Comparison of ENCODE assay signal across 20 cellular contexts in genomic region chr10:117675516-117675915, GRCh38.
A peak's percentile ranks its signal among the peaks of the same experiment; 100 is the strongest.
DNase-seq lines count a peak whose midpoint lies in the region; ATAC-seq and TF ChIP-seq lines count a peak whose summit lies in the region.
"Had no signal": no experiment of that assay in that cellular context is flagged by ENCODE, and none has a peak within 500 bp of the region (broad histone marks: within the 10 kb centered on the region; RNA-seq: fewer than 3 reads in every experiment).

No MANE protein-coding gene starts in this region.

- peaks cover 0 to 9% (median 2%) of the 10 kb centered on the region in 3 experiments for H3K27me3 ChIP-seq in neuronal stem cell (ENCODE audit: control insufficient read depth in 3 of 3, insufficient read depth in 3 of 3, low read depth in 1 of 3, low read length in 3 of 3)
- H3K27me3 ChIP-seq: BLaER1 had no signal

- H2BK12ac ChIP-seq in neuronal stem cell (ENCODE audit: low read length): no peak overlapping the region

- H3K14ac ChIP-seq in neuronal stem cell (ENCODE audit: low read length): no peak overlapping the region

- no peak overlapping the region for H2BK5ac ChIP-seq in neuronal stem cell (ENCODE audit: low read length)

- H3K9me3 ChIP-seq in neuronal stem cell (replicated peaks in 1 of 2; ENCODE audit: control insufficient read depth in 2 of 2, insufficient read depth in 1 of 2, low read depth in 1 of 2, low read length in 2 of 2): no peaks in the 10 kb centered on the region
- H3K9me3 ChIP-seq: BLaER1, Caco-2 had no signal

- H3K4me3 Mint-ChIP-seq in activated CD8-positive, alpha-beta memory T cell treated with anti-CD3 and anti-CD28 coated beads, Interleukin-2, amount 10 ng/mL, durations not matched to agents 7 days and 5 days: no peak overlapping the region
- no peak overlapping the region for H3K4me3 Mint-ChIP-seq in nephron
- no peak overlapping the region for H3K4me3 Mint-ChIP-seq in activated CD8-positive, alpha-beta T cell treated with anti-CD3 and anti-CD28 coated beads, Interleukin-2, amount 10 ng/mL, durations not matched to agents 7 days and 5 days
- H3K4me3 Mint-ChIP-seq: B cell; CD4-positive, CD25-positive, alpha-beta regulatory T cell; CD8-positive, alpha-beta T cell; H9 had no signal

- H3K4me1 ChIP-seq in neuronal stem cell (ENCODE audit: control insufficient read depth in 2 of 2, insufficient read depth in 1 of 2, low read depth in 1 of 2, low read length in 2 of 2): peaks cover 0 to 12% of the 10 kb centered on the region in 2 donors
- H3K4me1 ChIP-seq: BLaER1, Caco-2 had no signal

- no peaks in the 10 kb centered on the region for H3K9me3 Mint-ChIP-seq in activated CD8-positive, alpha-beta memory T cell treated with anti-CD3 and anti-CD28 coated beads, Interleukin-2, amount 10 ng/mL, durations not matched to agents 7 days and 5 days (ENCODE audit: low read depth)
- H3K9me3 Mint-ChIP-seq in nephron: no peaks in the 10 kb centered on the region
- H3K9me3 Mint-ChIP-seq in activated CD8-positive, alpha-beta T cell treated with anti-CD3 and anti-CD28 coated beads, Interleukin-2, amount 10 ng/mL, durations not matched to agents 7 days and 5 days (ENCODE audit: insufficient read depth): no peaks in the 10 kb centered on the region
- H3K9me3 Mint-ChIP-seq: CD8-positive, alpha-beta T cell; H9 had no signal

- no peaks in the 10 kb centered on the region for H3K4me1 Mint-ChIP-seq in activated CD8-positive, alpha-beta memory T cell treated with anti-CD3 and anti-CD28 coated beads, Interleukin-2, amount 10 ng/mL, durations not matched to agents 7 days and 5 days
- H3K4me1 Mint-ChIP-seq in nephron: peaks cover 32% of the 10 kb centered on the region
- H3K4me1 Mint-ChIP-seq in activated CD8-positive, alpha-beta T cell treated with anti-CD3 and anti-CD28 coated beads, Interleukin-2, amount 10 ng/mL, durations not matched to agents 7 days and 5 days (ENCODE audit: low read depth): no peaks in the 10 kb centered on the region
- H3K4me1 Mint-ChIP-seq: B cell; CD4-positive, CD25-positive, alpha-beta regulatory T cell had no signal

- no peaks in the 10 kb centered on the region for H3K79me1 ChIP-seq in neuronal stem cell (ENCODE audit: low read depth, low read length)

- H3K27ac ChIP-seq in coronary artery (no peak overlapping the region), neuronal stem cell (replicated peaks; ENCODE audit: low read length) (peak overlapping the region; percentile 48)
- H3K27ac ChIP-seq: 22Rv1, BLaER1, C4-2B, GM23248 had no signal

- no peak overlapping the region for H3K18ac ChIP-seq in neuronal stem cell (ENCODE audit: low read length)

- no peak overlapping the region for H3K9ac ChIP-seq in neuronal stem cell (ENCODE audit: low read depth, low read length, poor library complexity)
- H3K9ac ChIP-seq: BLaER1, GM23248 had no signal

- H3K4ac ChIP-seq in neuronal stem cell (ENCODE audit: low read length): no peak overlapping the region

- no peaks in the 10 kb centered on the region for H3K36me3 Mint-ChIP-seq in activated CD8-positive, alpha-beta memory T cell treated with anti-CD3 and anti-CD28 coated beads, Interleukin-2, amount 10 ng/mL, durations not matched to agents 7 days and 5 days
- H3K36me3 Mint-ChIP-seq in nephron (ENCODE audit: low read depth): no peaks in the 10 kb centered on the region
- no peaks in the 10 kb centered on the region for H3K36me3 Mint-ChIP-seq in activated CD8-positive, alpha-beta T cell treated with anti-CD3 and anti-CD28 coated beads, Interleukin-2, amount 10 ng/mL, durations not matched to agents 7 days and 5 days (ENCODE audit: low read depth)
- H3K36me3 Mint-ChIP-seq: CD4-positive, CD25-positive, alpha-beta regulatory T cell; CD8-positive, alpha-beta T cell had no signal

- WGBS in neuronal stem cell (ENCODE audit: extremely low coverage in 2 of 2, insufficient read length in 2 of 2, insufficient replicate concordance in 1 of 2), 2 donors: no CpG with 5 or more reads among the region's 14 CpGs

- no peak overlapping the region for H2BK120ac ChIP-seq in neuronal stem cell (ENCODE audit: low read depth, low read length)

- H3K27me3 Mint-ChIP-seq in activated CD8-positive, alpha-beta memory T cell treated with anti-CD3 and anti-CD28 coated beads, Interleukin-2, amount 10 ng/mL, durations not matched to agents 7 days and 5 days: peaks cover 2% of the 10 kb centered on the region
- H3K27me3 Mint-ChIP-seq in nephron (ENCODE audit: low read depth): peaks cover 11% of the 10 kb centered on the region
- H3K27me3 Mint-ChIP-seq in activated CD8-positive, alpha-beta T cell treated with anti-CD3 and anti-CD28 coated beads, Interleukin-2, amount 10 ng/mL, durations not matched to agents 7 days and 5 days (ENCODE audit: low read depth): peaks cover 5% of the 10 kb centered on the region
- H3K27me3 Mint-ChIP-seq: CD4-positive, CD25-positive, alpha-beta regulatory T cell had no signal

- CTCF ChIA-PET in activated CD8-positive, alpha-beta memory T cell treated with anti-CD3 and anti-CD28 coated beads, Interleukin-2, amount 10 ng/mL, durations not matched to agents 7 days and 5 days (lab: Charles Lee): no interaction called here
- CTCF ChIA-PET in activated CD8-positive, alpha-beta T cell treated with anti-CD3 and anti-CD28 coated beads, Interleukin-2, amount 10 ng/mL, durations not matched to agents 7 days and 5 days (lab: Charles Lee): no interaction called here

- ATAC-seq in activated CD8-positive, alpha-beta memory T cell treated with anti-CD3 and anti-CD28 coated beads, Interleukin-2, amount 10 ng/mL, durations not matched to agents 7 days and 5 days: no peak
- no peak for ATAC-seq in activated CD8-positive, alpha-beta T cell treated with anti-CD3 and anti-CD28 coated beads, Interleukin-2, amount 10 ng/mL, durations not matched to agents 7 days and 5 days
- ATAC-seq: CD8-positive, alpha-beta T cell; HCT116 had no signal

- H4K8ac ChIP-seq in neuronal stem cell (ENCODE audit: low read depth, low read length): no peak overlapping the region

- no peak overlapping the region for H2AFZ ChIP-seq in neuronal stem cell (ENCODE audit: low read length)
- H2AFZ ChIP-seq: GM23248 had no signal

- TF ChIP-seq CTCF in coronary artery (IDR thresholded peaks at IDR 0.05): no peak
- no peak for TF ChIP-seq CTCF in nephron (IDR thresholded peaks at IDR 0.05; ENCODE audit: unreplicated experiment in 3 of 3)

- no peak overlapping the region for H3K4me2 ChIP-seq in neuronal stem cell (ENCODE audit: insufficient read depth, low read length, poor library complexity, severe bottlenecking)
- H3K4me2 ChIP-seq: BLaER1 had no signal

- no peak overlapping the region for H2BK15ac ChIP-seq in neuronal stem cell (ENCODE audit: low read length)

- H3K36me3 ChIP-seq in neuronal stem cell (replicated peaks in 1 of 2; ENCODE audit: control insufficient read depth in 2 of 2, insufficient read depth in 2 of 2, low read length in 2 of 2): no peaks in the 10 kb centered on the region
- H3K36me3 ChIP-seq: BLaER1 had no signal

- H3K23ac ChIP-seq in neuronal stem cell (ENCODE audit: low read depth, low read length, poor library complexity): no peak overlapping the region

- no peak overlapping the region for H3K27ac Mint-ChIP-seq in activated CD8-positive, alpha-beta memory T cell treated with anti-CD3 and anti-CD28 coated beads, Interleukin-2, amount 10 ng/mL, durations not matched to agents 7 days and 5 days
- H3K27ac Mint-ChIP-seq in nephron: peak overlapping the region in 2 of 3 experiments; percentile 34 to 66
- H3K27ac Mint-ChIP-seq in activated CD8-positive, alpha-beta T cell treated with anti-CD3 and anti-CD28 coated beads, Interleukin-2, amount 10 ng/mL, durations not matched to agents 7 days and 5 days: no peak overlapping the region
- H3K27ac Mint-ChIP-seq: B cell; CD4-positive, CD25-positive, alpha-beta regulatory T cell; CD8-positive, alpha-beta T cell; H9 had no signal

- DNase-seq in activated CD8-positive, alpha-beta memory T cell treated with anti-CD3 and anti-CD28 coated beads, Interleukin-2, amount 50 U/mL, for 48 hours: peak; percentile 25
- no peak for DNase-seq in activated CD8-positive, alpha-beta memory T cell treated with anti-CD3 and anti-CD28 coated beads, Interleukin-2, amount 10 ng/mL, durations not matched to agents 7 days and 5 days
- DNase-seq in coronary artery (ENCODE audit: low spot score): peak; percentile 17
- peak; percentile 24 for DNase-seq in neuronal stem cell (ENCODE audit: low spot score)
- no peak for DNase-seq in kidney glomerular epithelial cell (lab: John Stamatoyannopoulos, UW)
- no peak for DNase-seq in activated CD8-positive, alpha-beta T cell treated with anti-CD3 and anti-CD28 coated beads, Interleukin-2, amount 10 ng/mL, durations not matched to agents 7 days and 5 days
- DNase-seq in activated CD4-positive, alpha-beta T cell treated with anti-CD3 and anti-CD28 coated beads for 1 hour: no peak
- DNase-seq: Caco-2; CD4-positive, CD25-positive, alpha-beta regulatory T cell; CD8-positive, alpha-beta T cell; DMS153; DND-41; GM23248; H9 had no signal

- no peak overlapping the region for H2AK5ac ChIP-seq in neuronal stem cell (ENCODE audit: low read depth, low read length)

- H3K4me3 ChIP-seq in coronary artery: no peak overlapping the region
- no peak overlapping the region for H3K4me3 ChIP-seq in neuronal stem cell (ENCODE audit: low read length in 2 of 2)
- H3K4me3 ChIP-seq: BLaER1, GM23248 had no signal

- POLR2A ChIA-PET in activated CD8-positive, alpha-beta T cell treated with anti-CD3 and anti-CD28 coated beads, Interleukin-2, amount 10 ng/mL, durations not matched to agents 7 days and 5 days (lab: Charles Lee): no interaction called here

- H4K91ac ChIP-seq in neuronal stem cell (ENCODE audit: low read depth, low read length, poor library complexity): no peak overlapping the region

Comparison
In these comparisons a context has a peak if more than half of its experiments do, and no peak if none do; other contexts are left out.
1. DNase-seq: peak in activated CD8-positive, alpha-beta memory T cell treated with anti-CD3 and anti-CD28 coated beads, Interleukin-2, amount 50 U/mL, for 48 hours (single experiment), coronary artery (single experiment) and neuronal stem cell (single experiment); none in activated CD8-positive, alpha-beta memory T cell treated with anti-CD3 and anti-CD28 coated beads, Interleukin-2, amount 10 ng/mL, durations not matched to agents 7 days and 5 days (single experiment), kidney glomerular epithelial cell (single experiment), activated CD8-positive, alpha-beta T cell treated with anti-CD3 and anti-CD28 coated beads, Interleukin-2, amount 10 ng/mL, durations not matched to agents 7 days and 5 days (single experiment) and activated CD4-positive, alpha-beta T cell treated with anti-CD3 and anti-CD28 coated beads for 1 hour (single experiment).
2. H3K27ac Mint-ChIP-seq: peak in nephron (2 of 3); none in activated CD8-positive, alpha-beta memory T cell treated with anti-CD3 and anti-CD28 coated beads, Interleukin-2, amount 10 ng/mL, durations not matched to agents 7 days and 5 days (single experiment) and activated CD8-positive, alpha-beta T cell treated with anti-CD3 and anti-CD28 coated beads, Interleukin-2, amount 10 ng/mL, durations not matched to agents 7 days and 5 days (single experiment).